ENCODE assay signal across 17 cellular contexts in the genomic region with DNA sequence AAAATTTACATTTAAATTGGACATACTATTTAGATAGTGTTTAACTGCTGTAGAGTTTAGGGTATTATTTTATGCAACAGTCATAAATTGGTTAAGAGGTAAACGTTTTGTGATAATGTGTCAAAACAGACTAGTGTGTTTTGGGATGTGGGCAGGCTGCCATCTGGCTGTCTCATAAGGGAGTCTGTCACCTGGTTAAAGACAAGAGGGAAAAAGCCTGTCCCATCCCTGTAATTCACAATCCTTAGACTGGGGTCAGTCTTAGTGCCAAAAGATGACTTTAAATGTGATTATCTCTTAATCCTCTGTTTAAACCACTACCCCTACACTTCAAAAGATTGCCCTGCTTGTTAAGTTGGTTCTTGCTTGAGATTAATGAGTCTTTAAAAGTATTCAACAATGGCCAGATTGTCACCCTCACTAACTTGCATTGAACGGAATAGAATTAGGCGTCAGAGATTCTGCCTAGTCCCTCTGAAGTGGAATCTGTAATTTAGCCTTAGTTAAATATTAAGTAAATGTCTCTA. TPM values are rescaled to one million over a fixed set of nuclear protein-coding genes. Genes with fewer than 3 reads are reported as not detected.
A peak's percentile ranks its signal among the peaks of the same experiment; 100 is the strongest.
DNase-seq lines count a peak whose midpoint lies in the region; ATAC-seq and TF ChIP-seq lines count a peak whose summit lies in the region.
"Had no signal": no experiment of that assay in that cellular context is flagged by ENCODE, and none has a peak within 500 bp of the region (broad histone marks: within the 10 kb centered on the region; RNA-seq: fewer than 3 reads in every experiment).

No MANE protein-coding gene starts in this region.

- no peak overlapping the region for H3K27ac Mint-ChIP-seq in GM23338
- H3K27ac Mint-ChIP-seq: activated naive CD4-positive, alpha-beta T cell treated with anti-CD3 and anti-CD28 coated beads, Interleukin-2, amount 50 U/mL, for 72 hours; IgD-negative memory B cell had no signal

- H3K9me2 ChIP-seq in GM23338 (ENCODE audit: insufficient read depth), result no peaks in the 10 kb centered on the region

- H3K36me3 ChIP-seq in GM23338 (ENCODE audit: insufficient read depth) (no peaks in the 10 kb centered on the region), kidney epithelial cell (ENCODE audit: control insufficient read depth, insufficient read depth, low read length) (no peaks in the 10 kb centered on the region)
- H3K36me3 ChIP-seq: Peyer's patch had no signal

- peaks cover 2% of the 10 kb centered on the region; the same call in 1 of the 2 replicates for H3K4me1 ChIP-seq in GM23338 (ENCODE audit: insufficient read depth)
- H3K4me1 ChIP-seq: Peyer's patch had no signal

- H3K27ac ChIP-seq in GM23338 (ENCODE audit: low read depth), result no peak overlapping the region
- H3K27ac ChIP-seq: dorsolateral prefrontal cortex, Peyer's patch, skin epidermis had no signal

- H4K20me1 ChIP-seq in GM23338 (replicated peaks; ENCODE audit: insufficient read depth), result no peaks in the 10 kb centered on the region

- H2AFZ ChIP-seq in GM23338, result no peak overlapping the region

- H3K9me3 Mint-ChIP-seq in GM23338, result no peaks in the 10 kb centered on the region
- H3K9me3 Mint-ChIP-seq: activated naive CD4-positive, alpha-beta T cell treated with anti-CD3 and anti-CD28 coated beads, Interleukin-2, amount 50 U/mL, for 72 hours; IgD-negative memory B cell had no signal

- TF ChIP-seq CTCF in GM23338 (conservative IDR thresholded peaks at IDR 0.05; ENCODE audit: low read depth in 2 of 2) (peak; percentile 33 to 55; a peak in 3 of 4 replicates), kidney epithelial cell (IDR thresholded peaks at IDR 0.05; ENCODE audit: insufficient read depth, low read length, poor library complexity, severe bottlenecking) (peak; percentile 17), omental fat pad (IDR thresholded peaks at IDR 0.05) (no peak)

- H3K4me3 Mint-ChIP-seq in GM23338, result no peak overlapping the region
- H3K4me3 Mint-ChIP-seq: IgD-negative memory B cell had no signal

- no peaks in the 10 kb centered on the region for H3K79me2 ChIP-seq in GM23338 (replicated peaks; ENCODE audit: insufficient read depth)

- no peak for ATAC-seq in GM23338
- ATAC-seq in omental fat pad (ENCODE audit: low FRiP score), result no peak
- no peak for ATAC-seq in HG02885 (IDR thresholded peaks at IDR 0.05; ENCODE audit: poor library complexity, unreplicated experiment)
- no peak for ATAC-seq in GM21723 (IDR thresholded peaks at IDR 0.05; ENCODE audit: unreplicated experiment)
- ATAC-seq: activated naive CD4-positive, alpha-beta T cell treated with anti-CD3 and anti-CD28 coated beads, Interleukin-2, amount 50 U/mL, for 72 hours had no signal

- no peak overlapping the region for H3K4me2 ChIP-seq in GM23338

- H3K36me3 Mint-ChIP-seq in GM23338 (ENCODE audit: low read depth), result no peaks in the 10 kb centered on the region
- H3K36me3 Mint-ChIP-seq: activated naive CD4-positive, alpha-beta T cell treated with anti-CD3 and anti-CD28 coated beads, Interleukin-2, amount 50 U/mL, for 72 hours; IgD-negative memory B cell had no signal

- peaks cover 8% of the 10 kb centered on the region for H3K27me3 Mint-ChIP-seq in GM23338 (ENCODE audit: insufficient read depth, low read depth, poor library complexity)
- H3K27me3 Mint-ChIP-seq: IgD-negative memory B cell had no signal

- H3K4me1 Mint-ChIP-seq in GM23338, result peaks cover 2% of the 10 kb centered on the region; the same call in 2 of the 3 replicates
- H3K4me1 Mint-ChIP-seq: IgD-negative memory B cell had no signal

- H3K27me3 ChIP-seq in GM23338 (ENCODE audit: insufficient read depth), result peaks cover 41% of the 10 kb centered on the region
- H3K27me3 ChIP-seq in kidney epithelial cell (ENCODE audit: control insufficient read depth, insufficient read depth, low read length), result no peaks in the 10 kb centered on the region
- H3K27me3 ChIP-seq: Peyer's patch had no signal

- H3K4me3 ChIP-seq in GM23338 (no peak overlapping the region), kidney epithelial cell (ENCODE audit: low read depth, low read length) (no peak overlapping the region)
- H3K4me3 ChIP-seq: dorsolateral prefrontal cortex, Peyer's patch, skin epidermis had no signal

- H3F3A ChIP-seq in GM23338 (replicated peaks; ENCODE audit: low read depth), result no peaks in the 10 kb centered on the region

- DNase-seq in NCI-H1092 treated with DMSO at 0.1 percent for 48 hours (lab: John Stamatoyannopoulos, UW) (peak; percentile 5), NCI-H1092 (lab: John Stamatoyannopoulos, UW) (no peak), GM23338 (ENCODE audit: low spot score) (peak; percentile 14), NCI-H82 (lab: John Stamatoyannopoulos, UW) (peak; percentile 95), kidney epithelial cell (ENCODE audit: low read depth) (no peak), omental fat pad (ENCODE audit: low spot score) (no peak)
- DNase-seq: activated CD4-positive, alpha-beta T cell treated with anti-CD3 and anti-CD28 coated beads for 48 hours; hippocampal formation; Peyer's patch; stimulated activated CD8-positive, alpha-beta memory T cell treated with anti-CD3 and anti-CD28 coated beads, Interleukin-4, amount 100 ng/mL, for 48 hours had no signal

TF ChIP-seq in GM23338, 12 proteins besides CTCF, POLR2A, EP300 and RAD21:
- TF ChIP-seq, protein P1, sequence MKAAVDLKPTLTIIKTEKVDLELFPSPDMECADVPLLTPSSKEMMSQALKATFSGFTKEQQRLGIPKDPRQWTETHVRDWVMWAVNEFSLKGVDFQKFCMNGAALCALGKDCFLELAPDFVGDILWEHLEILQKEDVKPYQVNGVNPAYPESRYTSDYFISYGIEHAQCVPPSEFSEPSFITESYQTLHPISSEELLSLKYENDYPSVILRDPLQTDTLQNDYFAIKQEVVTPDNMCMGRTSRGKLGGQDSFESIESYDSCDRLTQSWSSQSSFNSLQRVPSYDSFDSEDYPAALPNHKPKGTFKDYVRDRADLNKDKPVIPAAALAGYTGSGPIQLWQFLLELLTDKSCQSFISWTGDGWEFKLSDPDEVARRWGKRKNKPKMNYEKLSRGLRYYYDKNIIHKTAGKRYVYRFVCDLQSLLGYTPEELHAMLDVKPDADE (IDR thresholded peaks at IDR 0.05), result no peak
- TF ChIP-seq ZNF114 (CRISPR knock-in tag; IDR thresholded peaks at IDR 0.05), result no peak
- no peak for TF ChIP-seq CREB1 (CRISPR knock-in tag; IDR thresholded peaks at IDR 0.05; ENCODE audit: low read depth)
- no peak for TF ChIP-seq POLR2AphosphoS5 (IDR thresholded peaks at IDR 0.05; ENCODE audit: low read depth)

RNA-seq across cellular contexts. Expression of gene SGPP2, which starts 59.2 kb away (rescaled TPM):
- not detected in 2 replicates for total RNA-seq in GM23338 (2014; rRNA removed; shearing (Covaris generic))
- 0.08 and 0.09 TPM in 2 replicates for polyA plus RNA-seq in GM23338 (2016; fragmentation: Nextera tagmentation; extraction: Ambion mirVana)
- total RNA-seq in kidney epithelial cell, result 27.0 and 29.1 TPM in 2 replicates
- 10 to 100 TPM in 1 of 4 donors, 1 to 10 TPM in 2, under 1 TPM in 1; 0.63 to 15.3 (median 7.2) TPM for total RNA-seq in omental fat pad
- total RNA-seq: A172 had no signal

Comparison
In these comparisons a context has a peak if more than half of its experiments do, and no peak if none do; other contexts are left out.
1. DNase-seq: peak in NCI-H1092 treated with DMSO at 0.1 percent for 48 hours (single experiment), GM23338 (single experiment) and NCI-H82 (single experiment); none in NCI-H1092 (single experiment), kidney epithelial cell (single experiment) and omental fat pad (single experiment).
2. CTCF ChIP-seq: peak in GM23338 (2 of 2) and kidney epithelial cell (single experiment); none in omental fat pad (0 of 3).